In the genomic region with DNA sequence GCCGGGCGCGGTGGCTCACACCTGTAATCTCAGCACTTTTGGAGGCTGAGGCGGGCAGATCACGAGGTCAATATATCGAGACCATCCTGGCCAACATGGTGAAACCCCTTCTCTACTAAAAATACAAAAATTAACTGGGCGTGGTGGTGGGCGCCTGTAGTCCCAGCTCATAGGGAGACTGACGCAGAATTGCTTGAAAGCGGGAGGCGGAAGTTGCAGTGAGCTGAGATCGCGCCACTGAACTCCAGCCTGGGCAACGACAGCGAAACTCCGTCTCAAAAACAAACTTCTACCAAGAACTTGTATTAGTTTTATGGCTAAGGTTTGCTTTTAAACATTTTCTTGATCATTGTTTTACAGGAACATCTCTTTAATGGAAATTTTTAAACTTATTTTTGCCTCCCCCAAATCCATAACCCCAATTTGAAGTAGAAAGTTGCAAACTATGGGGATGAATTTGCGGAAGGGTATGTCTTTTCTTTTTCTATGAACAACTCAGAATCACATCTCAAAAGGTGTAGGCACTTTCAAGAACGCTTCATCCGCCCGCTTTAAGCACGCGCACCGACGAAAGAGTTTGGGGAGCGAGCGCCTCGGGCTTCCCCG, we compare ENCODE assay signal across 8 cellular contexts. TPM values are rescaled to one million over a fixed set of nuclear protein-coding genes. Genes with fewer than 3 reads are reported as not detected.
A peak's percentile ranks its signal among the peaks of the same experiment; 100 is the strongest.
DNase-seq lines count a peak whose midpoint lies in the region; ATAC-seq and TF ChIP-seq lines count a peak whose summit lies in the region.

No MANE protein-coding gene starts in this region.

- H3K36me3 ChIP-seq in heart left ventricle (no peaks in the 10 kb centered on the region), breast epithelium (no peaks in the 10 kb centered on the region), mesodermal cell (ENCODE audit: control insufficient read depth, insufficient read depth, low read length) (no peaks in the 10 kb centered on the region), uterus (no peaks in the 10 kb centered on the region)

- H3K4me3 ChIP-seq in heart left ventricle, result peak overlapping the region in 11 of 12 donors; percentile 19 to 65 (median 49)
- H3K4me3 ChIP-seq in breast epithelium, result peak overlapping the region; percentile 34 to 72 (median 61)
- H3K4me3 ChIP-seq in mesodermal cell (ENCODE audit: extremely low read depth, insufficient read depth, low read length, poor library complexity, severe bottlenecking), result no peak overlapping the region
- peak overlapping the region; percentile 32 to 46 for H3K4me3 ChIP-seq in uterus

- intact Hi-C loops in heart left ventricle (cut with DNase I), result loop anchor here in 3 of 10 donors (1.0 to 5.0 kb wide), 6 partner anchors 18 to 47 kb away; partner anchors contain the start of gene PTMA (in 2 of the 3)
- intact Hi-C loops in left cardiac atrium (cut with DNase I), result no loop called here
- intact Hi-C loops in breast epithelium (cut with DNase I; ENCODE audit: low total_unique reads), result loop anchor here (10.0 kb wide), 1 partner anchor 53 kb away; no protein-coding TSS in a partner anchor
- intact Hi-C loops in uterus (cut with DNase I; ENCODE audit: low total_unique reads), result no loop called here

- H3K9me3 ChIP-seq in heart left ventricle, result no peaks in the 10 kb centered on the region
- no peaks in the 10 kb centered on the region for H3K9me3 ChIP-seq in breast epithelium
- peaks cover 8% of the 10 kb centered on the region for H3K9me3 ChIP-seq in mesodermal cell (ENCODE audit: control insufficient read depth, low read length)
- no peaks in the 10 kb centered on the region for H3K9me3 ChIP-seq in uterus

- peak overlapping the region; percentile 93 to 100 (median 96) for H3K27ac ChIP-seq in heart left ventricle
- H3K27ac ChIP-seq in breast epithelium, result peak overlapping the region; percentile 94 to 95
- H3K27ac ChIP-seq in mesodermal cell (ENCODE audit: low read depth, low read length, severe bottlenecking), result peak overlapping the region; percentile 59
- peak overlapping the region; percentile 96 to 99 for H3K27ac ChIP-seq in uterus

- peak in 1 of 5 donors; percentile 4 for DNase-seq in heart left ventricle
- no peak for DNase-seq in left cardiac atrium
- no peak for DNase-seq in breast epithelium (ENCODE audit: low spot score in 2 of 2)
- DNase-seq in uterus, result no peak
- no peak for DNase-seq in hippocampal formation (lab: John Stamatoyannopoulos, UW)
- no peak for DNase-seq in NCI-H1436 treated with DMSO at 0.1 percent for 48 hours (lab: John Stamatoyannopoulos, UW)
- DNase-seq in T-helper 9 cell, result no peak

- ATAC-seq in heart left ventricle (no peak), left cardiac atrium (no peak)

- H3K27me3 ChIP-seq in heart left ventricle (no peaks in the 10 kb centered on the region), breast epithelium (no peaks in the 10 kb centered on the region), uterus (no peaks in the 10 kb centered on the region)

- no peak for TF ChIP-seq POLR2A in heart left ventricle (IDR thresholded peaks at IDR 0.05)
- TF ChIP-seq POLR2A in breast epithelium (IDR thresholded peaks at IDR 0.05), result no peak
- TF ChIP-seq POLR2A in uterus (IDR thresholded peaks at IDR 0.05), result no peak

- H3K4me1 ChIP-seq in heart left ventricle, result peaks cover 0 to 35% (median 22%) of the 10 kb centered on the region in 12 donors
- no peaks in the 10 kb centered on the region for H3K4me1 ChIP-seq in breast epithelium
- H3K4me1 ChIP-seq in mesodermal cell (ENCODE audit: control insufficient read depth, insufficient read depth, low read length, poor library complexity, severe bottlenecking), result peaks cover 16% of the 10 kb centered on the region
- H3K4me1 ChIP-seq in uterus, result no peaks in the 10 kb centered on the region

- 63 to 69% (median 66%) methylated on average over 28 of the region's 28 CpGs for WGBS in heart left ventricle, 4 donors
- 71% methylated on average over 24 to 27 of the region's 28 CpGs for WGBS in mesodermal cell (ENCODE audit: insufficient coverage in 2 of 2), 2 experiments

- TF ChIP-seq CTCF in heart left ventricle (IDR thresholded peaks at IDR 0.05) (no peak), breast epithelium (IDR thresholded peaks at IDR 0.05) (no peak), uterus (IDR thresholded peaks at IDR 0.05) (no peak)

RNA-seq across cellular contexts. Expression of gene PTMA, which starts 46.8 kb away (rescaled TPM):
- 100 to 1,000 TPM; 143 to 409 (median 200) TPM for total RNA-seq in heart left ventricle
- 100 to 1,000 TPM; 403 to 707 TPM for polyA plus RNA-seq in heart left ventricle
- total RNA-seq in left cardiac atrium, result 100 to 1,000 TPM; 343 to 402 TPM
- total RNA-seq in breast epithelium, result 1,000 to 10,000 TPM in 1 of 3 donors, 100 to 1,000 TPM in 2; 678 to 1,077 (median 956) TPM
- polyA plus RNA-seq in mesodermal cell (2013, experiment 1 of 2), result 986 TPM
- polyA plus RNA-seq in mesodermal cell (2013, experiment 2 of 2), result 1,146 TPM
- total RNA-seq in uterus, result 100 to 1,000 TPM; 693 to 966 (median 818) TPM
